Comparison of ENCODE assay signal across 1 cellular context in the genomic region with DNA sequence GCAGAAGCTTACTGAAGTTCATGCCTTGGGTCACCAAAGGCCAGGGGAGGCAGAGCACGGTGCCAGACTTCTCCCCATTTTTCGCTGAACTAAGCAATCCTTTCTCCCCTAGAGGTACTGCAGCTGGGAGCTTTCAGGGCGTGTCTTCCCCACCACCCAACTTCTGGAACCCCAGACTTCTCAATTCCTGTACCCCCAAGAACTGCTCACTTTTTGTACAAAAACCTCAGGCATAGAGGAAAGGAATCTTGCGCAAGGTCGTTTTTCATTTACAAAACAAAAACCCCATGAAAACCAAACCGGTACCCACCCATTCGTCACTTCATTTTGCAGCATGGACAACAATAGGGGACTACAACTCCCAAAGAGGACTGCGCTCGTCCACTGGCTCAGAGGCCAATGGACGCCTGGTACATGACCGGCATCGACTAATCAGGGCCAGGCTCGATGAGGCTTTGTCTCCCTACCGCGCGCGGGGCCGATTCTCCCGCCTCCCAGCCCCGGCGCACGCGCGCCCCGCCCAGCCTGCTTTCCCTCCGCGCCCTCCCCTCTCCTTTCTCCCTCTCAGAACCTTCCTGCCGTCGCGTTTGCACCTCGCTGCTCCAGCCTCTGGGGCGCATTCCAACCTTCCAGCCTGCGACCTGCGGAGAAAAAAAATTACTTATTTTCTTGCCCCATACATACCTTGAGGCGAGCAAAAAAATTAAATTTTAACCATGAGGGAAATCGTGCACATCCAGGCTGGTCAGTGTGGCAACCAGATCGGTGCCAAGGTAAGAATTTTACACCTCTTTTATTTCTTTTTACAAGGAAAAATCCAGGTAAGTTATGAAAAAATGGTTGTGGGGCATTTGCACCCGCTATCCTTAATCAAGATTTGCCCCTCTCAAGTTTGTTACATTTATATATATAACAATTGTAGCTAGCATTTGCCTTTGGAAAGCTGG.
TF ChIP-seq lines count a peak whose summit lies in the region.

A gene (plus strand): TSS at position 562 of the 947 bp plus-strand sequence. CDS start 155 bp downstream, at position 717.

TF ChIP-seq in GM23338, 12 proteins besides CTCF, POLR2A, EP300 and RAD21 (continued from another document):
- TF ChIP-seq, protein P1, sequence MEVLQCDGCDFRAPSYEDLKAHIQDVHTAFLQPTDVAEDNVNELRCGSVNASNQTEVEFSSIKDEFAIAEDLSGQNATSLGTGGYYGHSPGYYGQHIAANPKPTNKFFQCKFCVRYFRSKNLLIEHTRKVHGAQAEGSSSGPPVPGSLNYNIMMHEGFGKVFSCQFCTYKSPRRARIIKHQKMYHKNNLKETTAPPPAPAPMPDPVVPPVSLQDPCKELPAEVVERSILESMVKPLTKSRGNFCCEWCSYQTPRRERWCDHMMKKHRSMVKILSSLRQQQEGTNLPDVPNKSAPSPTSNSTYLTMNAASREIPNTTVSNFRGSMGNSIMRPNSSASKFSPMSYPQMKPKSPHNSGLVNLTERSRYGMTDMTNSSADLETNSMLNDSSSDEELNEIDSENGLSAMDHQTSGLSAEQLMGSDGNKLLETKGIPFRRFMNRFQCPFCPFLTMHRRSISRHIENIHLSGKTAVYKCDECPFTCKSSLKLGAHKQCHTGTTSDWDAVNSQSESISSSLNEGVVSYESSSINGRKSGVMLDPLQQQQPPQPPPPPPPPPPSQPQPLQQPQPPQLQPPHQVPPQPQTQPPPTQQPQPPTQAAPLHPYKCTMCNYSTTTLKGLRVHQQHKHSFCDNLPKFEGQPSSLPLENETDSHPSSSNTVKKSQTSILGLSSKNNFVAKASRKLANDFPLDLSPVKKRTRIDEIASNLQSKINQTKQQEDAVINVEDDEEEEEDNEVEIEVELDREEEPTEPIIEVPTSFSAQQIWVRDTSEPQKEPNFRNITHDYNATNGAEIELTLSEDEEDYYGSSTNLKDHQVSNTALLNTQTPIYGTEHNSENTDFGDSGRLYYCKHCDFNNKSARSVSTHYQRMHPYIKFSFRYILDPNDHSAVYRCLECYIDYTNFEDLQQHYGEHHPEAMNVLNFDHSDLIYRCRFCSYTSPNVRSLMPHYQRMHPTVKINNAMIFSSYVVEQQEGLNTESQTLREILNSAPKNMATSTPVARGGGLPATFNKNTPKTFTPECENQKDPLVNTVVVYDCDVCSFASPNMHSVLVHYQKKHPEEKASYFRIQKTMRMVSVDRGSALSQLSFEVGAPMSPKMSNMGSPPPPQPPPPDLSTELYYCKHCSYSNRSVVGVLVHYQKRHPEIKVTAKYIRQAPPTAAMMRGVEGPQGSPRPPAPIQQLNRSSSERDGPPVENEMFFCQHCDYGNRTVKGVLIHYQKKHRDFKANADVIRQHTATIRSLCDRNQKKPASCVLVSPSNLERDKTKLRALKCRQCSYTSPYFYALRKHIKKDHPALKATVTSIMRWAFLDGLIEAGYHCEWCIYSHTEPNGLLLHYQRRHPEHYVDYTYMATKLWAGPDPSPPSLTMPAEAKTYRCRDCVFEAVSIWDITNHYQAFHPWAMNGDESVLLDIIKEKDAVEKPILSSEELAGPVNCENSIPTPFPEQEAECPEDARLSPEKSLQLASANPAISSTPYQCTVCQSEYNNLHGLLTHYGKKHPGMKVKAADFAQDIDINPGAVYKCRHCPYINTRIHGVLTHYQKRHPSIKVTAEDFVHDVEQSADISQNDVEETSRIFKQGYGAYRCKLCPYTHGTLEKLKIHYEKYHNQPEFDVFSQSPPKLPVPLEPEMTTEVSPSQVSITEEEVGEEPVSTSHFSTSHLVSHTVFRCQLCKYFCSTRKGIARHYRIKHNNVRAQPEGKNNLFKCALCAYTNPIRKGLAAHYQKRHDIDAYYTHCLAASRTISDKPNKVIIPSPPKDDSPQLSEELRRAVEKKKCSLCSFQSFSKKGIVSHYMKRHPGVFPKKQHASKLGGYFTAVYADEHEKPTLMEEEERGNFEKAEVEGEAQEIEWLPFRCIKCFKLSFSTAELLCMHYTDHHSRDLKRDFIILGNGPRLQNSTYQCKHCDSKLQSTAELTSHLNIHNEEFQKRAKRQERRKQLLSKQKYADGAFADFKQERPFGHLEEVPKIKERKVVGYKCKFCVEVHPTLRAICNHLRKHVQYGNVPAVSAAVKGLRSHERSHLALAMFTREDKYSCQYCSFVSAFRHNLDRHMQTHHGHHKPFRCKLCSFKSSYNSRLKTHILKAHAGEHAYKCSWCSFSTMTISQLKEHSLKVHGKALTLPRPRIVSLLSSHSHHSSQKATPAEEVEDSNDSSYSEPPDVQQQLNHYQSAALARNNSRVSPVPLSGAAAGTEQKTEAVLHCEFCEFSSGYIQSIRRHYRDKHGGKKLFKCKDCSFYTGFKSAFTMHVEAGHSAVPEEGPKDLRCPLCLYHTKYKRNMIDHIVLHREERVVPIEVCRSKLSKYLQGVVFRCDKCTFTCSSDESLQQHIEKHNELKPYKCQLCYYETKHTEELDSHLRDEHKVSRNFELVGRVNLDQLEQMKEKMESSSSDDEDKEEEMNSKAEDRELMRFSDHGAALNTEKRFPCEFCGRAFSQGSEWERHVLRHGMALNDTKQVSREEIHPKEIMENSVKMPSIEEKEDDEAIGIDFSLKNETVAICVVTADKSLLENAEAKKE (CRISPR knock-in tag; IDR thresholded peaks at IDR 0.05) = no peak
- TF ChIP-seq NANOG (IDR thresholded peaks at IDR 0.05; ENCODE audit: borderline replicate concordance) (no peak), CREB1 (CRISPR knock-in tag; IDR thresholded peaks at IDR 0.05; ENCODE audit: low read depth) (peak; percentile 49; the same call in 1 of the 2 replicates)
- TF ChIP-seq, protein P2, sequence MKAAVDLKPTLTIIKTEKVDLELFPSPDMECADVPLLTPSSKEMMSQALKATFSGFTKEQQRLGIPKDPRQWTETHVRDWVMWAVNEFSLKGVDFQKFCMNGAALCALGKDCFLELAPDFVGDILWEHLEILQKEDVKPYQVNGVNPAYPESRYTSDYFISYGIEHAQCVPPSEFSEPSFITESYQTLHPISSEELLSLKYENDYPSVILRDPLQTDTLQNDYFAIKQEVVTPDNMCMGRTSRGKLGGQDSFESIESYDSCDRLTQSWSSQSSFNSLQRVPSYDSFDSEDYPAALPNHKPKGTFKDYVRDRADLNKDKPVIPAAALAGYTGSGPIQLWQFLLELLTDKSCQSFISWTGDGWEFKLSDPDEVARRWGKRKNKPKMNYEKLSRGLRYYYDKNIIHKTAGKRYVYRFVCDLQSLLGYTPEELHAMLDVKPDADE (IDR thresholded peaks at IDR 0.05) = no peak; the same call in 1 of the 2 replicates
- TF ChIP-seq, protein P3, sequence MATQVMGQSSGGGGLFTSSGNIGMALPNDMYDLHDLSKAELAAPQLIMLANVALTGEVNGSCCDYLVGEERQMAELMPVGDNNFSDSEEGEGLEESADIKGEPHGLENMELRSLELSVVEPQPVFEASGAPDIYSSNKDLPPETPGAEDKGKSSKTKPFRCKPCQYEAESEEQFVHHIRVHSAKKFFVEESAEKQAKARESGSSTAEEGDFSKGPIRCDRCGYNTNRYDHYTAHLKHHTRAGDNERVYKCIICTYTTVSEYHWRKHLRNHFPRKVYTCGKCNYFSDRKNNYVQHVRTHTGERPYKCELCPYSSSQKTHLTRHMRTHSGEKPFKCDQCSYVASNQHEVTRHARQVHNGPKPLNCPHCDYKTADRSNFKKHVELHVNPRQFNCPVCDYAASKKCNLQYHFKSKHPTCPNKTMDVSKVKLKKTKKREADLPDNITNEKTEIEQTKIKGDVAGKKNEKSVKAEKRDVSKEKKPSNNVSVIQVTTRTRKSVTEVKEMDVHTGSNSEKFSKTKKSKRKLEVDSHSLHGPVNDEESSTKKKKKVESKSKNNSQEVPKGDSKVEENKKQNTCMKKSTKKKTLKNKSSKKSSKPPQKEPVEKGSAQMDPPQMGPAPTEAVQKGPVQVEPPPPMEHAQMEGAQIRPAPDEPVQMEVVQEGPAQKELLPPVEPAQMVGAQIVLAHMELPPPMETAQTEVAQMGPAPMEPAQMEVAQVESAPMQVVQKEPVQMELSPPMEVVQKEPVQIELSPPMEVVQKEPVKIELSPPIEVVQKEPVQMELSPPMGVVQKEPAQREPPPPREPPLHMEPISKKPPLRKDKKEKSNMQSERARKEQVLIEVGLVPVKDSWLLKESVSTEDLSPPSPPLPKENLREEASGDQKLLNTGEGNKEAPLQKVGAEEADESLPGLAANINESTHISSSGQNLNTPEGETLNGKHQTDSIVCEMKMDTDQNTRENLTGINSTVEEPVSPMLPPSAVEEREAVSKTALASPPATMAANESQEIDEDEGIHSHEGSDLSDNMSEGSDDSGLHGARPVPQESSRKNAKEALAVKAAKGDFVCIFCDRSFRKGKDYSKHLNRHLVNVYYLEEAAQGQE (IDR thresholded peaks at IDR 0.05; ENCODE audit: unreplicated experiment) = no peak
